1 cellular context compared by ENCODE assay signal in the genomic region with DNA sequence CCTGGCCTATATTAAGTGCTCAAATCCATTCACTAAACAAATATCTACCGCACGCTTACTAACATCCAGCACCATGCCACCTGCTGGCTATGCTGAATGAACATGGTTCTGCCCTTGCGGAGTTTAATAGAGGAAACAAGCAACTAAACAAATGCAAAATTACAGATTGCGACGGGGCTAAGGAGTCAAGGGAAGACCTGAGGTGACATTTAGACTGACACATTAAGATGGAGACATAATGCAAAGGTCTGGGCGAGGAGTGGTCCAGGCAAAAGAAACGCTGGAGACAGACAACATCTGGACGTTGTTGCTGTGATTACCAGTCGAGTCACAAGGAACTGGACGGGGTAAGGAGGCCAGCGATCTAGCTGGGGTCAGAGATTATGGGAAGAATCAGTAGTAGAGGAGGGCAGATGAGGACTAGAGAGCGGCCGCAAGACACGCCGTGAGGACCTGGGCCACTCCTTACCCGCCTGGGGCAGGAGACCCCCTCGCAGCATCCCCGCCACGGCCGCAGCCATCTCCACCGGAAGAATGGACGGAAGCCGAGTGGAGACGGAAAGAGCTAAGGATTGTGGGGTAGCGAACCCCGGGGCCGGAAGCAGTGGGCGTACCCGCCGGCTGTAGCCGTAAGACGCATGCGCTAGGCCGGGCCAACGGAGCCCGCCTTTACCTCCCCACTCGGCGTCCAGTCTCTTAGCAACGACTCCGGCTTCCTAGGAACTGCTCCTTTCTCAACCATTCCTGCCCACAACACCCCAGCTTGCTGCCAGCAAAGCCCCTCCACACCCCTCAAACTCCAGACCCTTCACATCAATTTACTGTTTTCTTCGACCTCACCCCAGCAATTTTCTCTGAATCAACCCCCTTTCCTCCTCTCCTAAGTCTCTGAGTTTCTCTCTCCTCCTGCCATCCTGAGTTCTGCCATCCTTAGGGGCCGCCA.
TF ChIP-seq lines count a peak whose summit lies in the region.

A gene with protein sequence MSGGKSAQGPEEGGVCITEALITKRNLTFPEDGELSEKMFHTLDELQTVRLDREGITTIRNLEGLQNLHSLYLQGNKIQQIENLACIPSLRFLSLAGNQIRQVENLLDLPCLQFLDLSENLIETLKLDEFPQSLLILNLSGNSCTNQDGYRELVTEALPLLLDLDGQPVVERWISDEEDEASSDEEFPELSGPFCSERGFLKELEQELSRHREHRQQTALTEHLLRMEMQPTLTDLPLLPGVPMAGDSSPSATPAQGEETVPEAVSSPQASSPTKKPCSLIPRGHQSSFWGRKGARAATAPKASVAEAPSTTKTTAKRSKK (plus strand): TSS at position 680 of the 943 bp plus-strand sequence. CDS start 320 bp downstream, outside the sequence.
A gene (minus strand): TSS at position 551 of the 943 bp plus-strand sequence. CDS start 30 bp downstream, at position 521.

TF ChIP-seq in IMR-90, 13 proteins besides CTCF, POLR2A, EP300 and RAD21 (continued from another document):
- TF ChIP-seq, protein P1, sequence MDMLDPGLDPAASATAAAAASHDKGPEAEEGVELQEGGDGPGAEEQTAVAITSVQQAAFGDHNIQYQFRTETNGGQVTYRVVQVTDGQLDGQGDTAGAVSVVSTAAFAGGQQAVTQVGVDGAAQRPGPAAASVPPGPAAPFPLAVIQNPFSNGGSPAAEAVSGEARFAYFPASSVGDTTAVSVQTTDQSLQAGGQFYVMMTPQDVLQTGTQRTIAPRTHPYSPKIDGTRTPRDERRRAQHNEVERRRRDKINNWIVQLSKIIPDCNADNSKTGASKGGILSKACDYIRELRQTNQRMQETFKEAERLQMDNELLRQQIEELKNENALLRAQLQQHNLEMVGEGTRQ (IDR thresholded peaks at IDR 0.05; ENCODE audit: low read depth, low read length) = no peak
- no peak for TF ChIP-seq CEBPB (IDR thresholded peaks at IDR 0.05; ENCODE audit: low read depth, low read length)
- TF ChIP-seq MAFK (IDR thresholded peaks at IDR 0.05; ENCODE audit: low read depth, low read length) = no peak
- TF ChIP-seq, protein P2, sequence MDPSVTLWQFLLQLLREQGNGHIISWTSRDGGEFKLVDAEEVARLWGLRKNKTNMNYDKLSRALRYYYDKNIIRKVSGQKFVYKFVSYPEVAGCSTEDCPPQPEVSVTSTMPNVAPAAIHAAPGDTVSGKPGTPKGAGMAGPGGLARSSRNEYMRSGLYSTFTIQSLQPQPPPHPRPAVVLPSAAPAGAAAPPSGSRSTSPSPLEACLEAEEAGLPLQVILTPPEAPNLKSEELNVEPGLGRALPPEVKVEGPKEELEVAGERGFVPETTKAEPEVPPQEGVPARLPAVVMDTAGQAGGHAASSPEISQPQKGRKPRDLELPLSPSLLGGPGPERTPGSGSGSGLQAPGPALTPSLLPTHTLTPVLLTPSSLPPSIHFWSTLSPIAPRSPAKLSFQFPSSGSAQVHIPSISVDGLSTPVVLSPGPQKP (IDR thresholded peaks at IDR 0.05; ENCODE audit: borderline replicate concordance, low read depth, low read length) = no peak
- no peak for TF ChIP-seq RCOR1 (IDR thresholded peaks at IDR 0.05; ENCODE audit: insufficient replicate concordance, low read length)
- TF ChIP-seq BHLHE40 (IDR thresholded peaks at IDR 0.05; ENCODE audit: low read depth, low read length) = no peak
